In the genomic region with DNA sequence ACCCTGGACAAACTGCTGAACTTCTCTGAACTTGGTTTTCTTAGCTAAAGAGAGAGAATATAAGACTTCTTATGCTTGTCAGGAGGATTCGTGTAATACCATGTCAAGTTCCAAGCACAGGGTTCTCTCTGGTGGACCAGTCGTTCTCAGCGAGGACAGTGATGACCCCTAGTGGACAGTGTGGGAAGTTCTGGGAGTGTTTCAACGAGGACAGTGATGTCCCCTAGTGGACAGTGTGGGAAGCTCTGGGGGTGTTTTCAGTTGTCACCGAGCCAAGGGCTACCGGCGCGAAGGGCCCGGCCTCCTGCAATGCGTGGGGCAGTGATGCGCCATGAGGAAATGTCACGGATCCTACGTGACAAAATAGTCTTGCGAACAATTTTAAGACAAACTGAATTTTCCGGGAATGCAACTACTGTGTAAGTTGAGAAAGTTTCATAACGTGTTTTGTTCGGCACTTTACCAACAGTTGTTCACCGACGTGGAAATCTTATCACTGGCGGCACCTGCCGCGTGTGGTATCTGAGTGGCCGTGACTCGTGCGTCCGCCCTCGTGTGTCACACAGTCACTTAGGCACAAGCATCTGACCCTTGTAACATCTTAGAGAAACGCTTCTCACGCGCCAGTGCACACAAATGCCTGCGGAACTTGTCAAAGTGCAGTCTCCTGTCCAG, we compare ENCODE assay signal across 8 cellular contexts. TPM values are rescaled to one million over a fixed set of nuclear protein-coding genes. Genes with fewer than 3 reads are reported as not detected.
DNase-seq lines count a peak whose midpoint lies in the region; ATAC-seq and TF ChIP-seq lines count a peak whose summit lies in the region.

No MANE protein-coding gene starts in this region.

- peak; percentile 93 for DNase-seq in GM12865 (ENCODE audit: low read depth)
- DNase-seq in NCI-H1105 treated with DMSO at 0.1 percent for 48 hours (lab: John Stamatoyannopoulos, UW), result peak; percentile 92
- peak; percentile 94 for DNase-seq in SK-N-SH
- peak; percentile 87 for DNase-seq in activated naive CD4-positive, alpha-beta T cell treated with anti-CD3 and anti-CD28 coated beads, Interleukin-2, amount 50 U/mL, for 16 hours
- peak; percentile 53 to 94 (median 88) for DNase-seq in head of caudate nucleus
- DNase-seq in posterior vena cava (ENCODE audit: low spot score), result peak; percentile 90
- peak; percentile 85 to 88 for DNase-seq in uterus

- no peak overlapping the region for H3K9ac ChIP-seq in SK-N-SH

- H3K9me2 ChIP-seq in SK-N-SH, result no peaks in the 10 kb centered on the region

- TF ChIP-seq RAD21 in SK-N-SH (IDR thresholded peaks at IDR 0.05; ENCODE audit: low read length), result peak; percentile 99

- H4K20me1 ChIP-seq in SK-N-SH (ENCODE audit: insufficient read depth), result no peaks in the 10 kb centered on the region

- no peak overlapping the region for H3K27ac ChIP-seq in SK-N-SH (ENCODE audit: low read depth in 2 of 2, low read length in 1 of 2)
- H3K27ac ChIP-seq in uterus, result no peak overlapping the region

- H3K36me3 ChIP-seq in SK-N-SH (replicated peaks in 1 of 2; ENCODE audit: control insufficient read depth in 1 of 2, insufficient read depth in 2 of 2, low read length in 1 of 2) (no peaks in the 10 kb centered on the region), uterus (no peaks in the 10 kb centered on the region)

- no peak overlapping the region for H2AFZ ChIP-seq in SK-N-SH (ENCODE audit: low read depth)

- WGBS in SK-N-SH (ENCODE audit: low lambda C conversion rate), result 27% methylated on average over 28 of the region's 31 CpGs

- TF ChIP-seq POLR2A in uterus (IDR thresholded peaks at IDR 0.05), result no peak

- TF ChIP-seq CTCF in GM12865 (IDR thresholded peaks at IDR 0.05; ENCODE audit: insufficient read depth, low read depth, low read length, missing control alignments) (peak; percentile 100), SK-N-SH (IDR thresholded peaks at IDR 0.05) (peak; percentile 100), uterus (IDR thresholded peaks at IDR 0.05) (peak; percentile 99 to 100 (median 100))

- H3K4me3 ChIP-seq in GM12865 (ENCODE audit: low read depth, low read length) (no peak overlapping the region), SK-N-SH (ENCODE audit: low read depth in 2 of 2, low read length in 1 of 2) (peak overlapping the region in 1 of 2 experiments; percentile 46; a peak in 1 of 4 replicates), uterus (no peak overlapping the region)

- no peaks in the 10 kb centered on the region for H3F3A ChIP-seq in SK-N-SH (replicated peaks; ENCODE audit: insufficient read depth)

- CTCF ChIA-PET in SK-N-SH (lab: Yijun Ruan, JAX), result interaction anchor here (0.6 to 16.4 kb wide), 63 partner anchors 9 to 1168 kb away, joined by 3 to 606 read pairs (median 5); partner anchors contain the start of genes APOD, MUC20, MUC4 and TNK2

- no peak for TF ChIP-seq EP300 in SK-N-SH (IDR thresholded peaks at IDR 0.05; ENCODE audit: borderline replicate concordance in 1 of 2, low read depth in 1 of 2, low read length in 1 of 2)

- POLR2A ChIA-PET in SK-N-SH (lab: Yijun Ruan, JAX), result no interaction called here

- peak; percentile 89 for ATAC-seq in HG02642 (IDR thresholded peaks at IDR 0.05; ENCODE audit: poor library complexity, unreplicated experiment)

- H3K79me2 ChIP-seq in SK-N-SH (ENCODE audit: insufficient read depth), result no peaks in the 10 kb centered on the region

- H3K9me3 ChIP-seq in SK-N-SH (no peaks in the 10 kb centered on the region), uterus (no peaks in the 10 kb centered on the region)

- intact Hi-C loops in head of caudate nucleus (cut with DNase I), result no loop called here
- intact Hi-C loops in posterior vena cava (cut with DNase I), result no loop called here
- intact Hi-C loops in uterus (cut with DNase I; ENCODE audit: low total_unique reads), result no loop called here

- no peaks in the 10 kb centered on the region for H3K27me3 ChIP-seq in SK-N-SH (ENCODE audit: insufficient read depth)
- no peaks in the 10 kb centered on the region for H3K27me3 ChIP-seq in uterus

- no peak overlapping the region for H3K4me2 ChIP-seq in SK-N-SH

- H3K4me1 ChIP-seq in SK-N-SH (ENCODE audit: control insufficient read depth in 1 of 2, insufficient read depth in 2 of 2, low read depth in 1 of 2, low read length in 1 of 2) (no peaks in the 10 kb centered on the region; a peak in 1 of 4 replicates), uterus (no peaks in the 10 kb centered on the region)

TF ChIP-seq in SK-N-SH, 30 proteins besides CTCF, POLR2A, EP300 and RAD21 (continues in another document):
- TF ChIP-seq, protein P1, sequence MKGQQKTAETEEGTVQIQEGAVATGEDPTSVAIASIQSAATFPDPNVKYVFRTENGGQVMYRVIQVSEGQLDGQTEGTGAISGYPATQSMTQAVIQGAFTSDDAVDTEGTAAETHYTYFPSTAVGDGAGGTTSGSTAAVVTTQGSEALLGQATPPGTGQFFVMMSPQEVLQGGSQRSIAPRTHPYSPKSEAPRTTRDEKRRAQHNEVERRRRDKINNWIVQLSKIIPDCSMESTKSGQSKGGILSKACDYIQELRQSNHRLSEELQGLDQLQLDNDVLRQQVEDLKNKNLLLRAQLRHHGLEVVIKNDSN (IDR thresholded peaks at IDR 0.05; ENCODE audit: borderline replicate concordance, low read depth), result no peak
- TF ChIP-seq MAX (IDR thresholded peaks at IDR 0.05; ENCODE audit: low read depth), result peak; percentile 29; the same call in 1 of the 2 replicates
- TF ChIP-seq NFIC (IDR thresholded peaks at IDR 0.05; ENCODE audit: borderline replicate concordance), result peak; percentile 92
- no peak for TF ChIP-seq FOXJ3 (CRISPR knock-in tag; IDR thresholded peaks at IDR 0.05)
- TF ChIP-seq TCF12 (IDR thresholded peaks at IDR 0.05), result no peak
- TF ChIP-seq REST (IDR thresholded peaks at IDR 0.05; ENCODE audit: low read depth, low read length), result no peak
- 0 out of 2 replicates have a peak, but pooled peaks have one; percentile 54 for TF ChIP-seq MXI1 (IDR thresholded peaks at IDR 0.05; ENCODE audit: low read depth, low read length)
- no peak for TF ChIP-seq TEAD4 (IDR thresholded peaks at IDR 0.05; ENCODE audit: borderline replicate concordance, insufficient read depth)
- TF ChIP-seq SIN3A (IDR thresholded peaks at IDR 0.05; ENCODE audit: borderline replicate concordance, low read depth, low read length), result peak; percentile 51; the same call in 1 of the 2 replicates
- no peak for TF ChIP-seq NRF1 (IDR thresholded peaks at IDR 0.05; ENCODE audit: low read depth, low read length)
- TF ChIP-seq SMC3 (IDR thresholded peaks at IDR 0.05; ENCODE audit: low read depth, low read length), result peak; percentile 97
- peak; percentile 84 for TF ChIP-seq CHD2 (IDR thresholded peaks at IDR 0.05; ENCODE audit: low read length, partially characterized antibody)
- peak; percentile 71 for TF ChIP-seq RCOR1 (IDR thresholded peaks at IDR 0.05; ENCODE audit: low read length)
- TF ChIP-seq GABPA (IDR thresholded peaks at IDR 0.05; ENCODE audit: low read depth), result no peak
- peak; percentile 95 for TF ChIP-seq RFX5 (IDR thresholded peaks at IDR 0.05; ENCODE audit: low read length)
- TF ChIP-seq IRF3 (IDR thresholded peaks at IDR 0.05; ENCODE audit: low read depth, low read length), result no peak

RNA-seq across cellular contexts. Expression of gene MUC4, which starts 39.3 kb away (rescaled TPM):
- polyA plus RNA-seq in SK-N-SH (2012; rRNA removed), result 0.06 and 0.07 TPM in 2 replicates
- polyA plus RNA-seq in SK-N-SH (2012; cell fraction: cytosol; rRNA removed), result 0.05 TPM in 2 replicates
- polyA plus RNA-seq in SK-N-SH (2012; cell fraction: nucleus; rRNA removed), result 0.04 TPM in 1 of 2 replicates, not detected in the other
- not detected for total RNA-seq in posterior vena cava
- 1 to 10 TPM in 1 of 4 donors, under 1 TPM in 3; 0.26 to 1.0 (median 0.30) TPM for total RNA-seq in uterus

RNA-seq across cellular contexts. Expression of gene TNK2, which starts 57.4 kb away (rescaled TPM):
- polyA plus RNA-seq in SK-N-SH (2012; rRNA removed), result 11.3 and 17.3 TPM in 2 replicates
- 5.5 and 10.9 TPM in 2 replicates for polyA plus RNA-seq in SK-N-SH (2012; cell fraction: cytosol; rRNA removed)
- polyA plus RNA-seq in SK-N-SH (2012; cell fraction: nucleus; rRNA removed), result 119 and 155 TPM in 2 replicates
- total RNA-seq in posterior vena cava (10 to 100 TPM; 24.3 to 34.1 TPM), uterus (10 to 100 TPM in 3 of 4 donors, 1 to 10 TPM in 1; 6.1 to 81.2 (median 24.4) TPM)
